Comparison of ENCODE assay signal across 1 cellular context in genomic region chr12:46219892-46220655, GRCh38.
TF ChIP-seq lines count a peak whose summit lies in the region.

No MANE protein-coding gene starts in this region.

TF ChIP-seq in K562, 482 proteins besides CTCF, POLR2A, EP300 and RAD21 (continued from another document and continues in another):
- TF ChIP-seq, protein P1, sequence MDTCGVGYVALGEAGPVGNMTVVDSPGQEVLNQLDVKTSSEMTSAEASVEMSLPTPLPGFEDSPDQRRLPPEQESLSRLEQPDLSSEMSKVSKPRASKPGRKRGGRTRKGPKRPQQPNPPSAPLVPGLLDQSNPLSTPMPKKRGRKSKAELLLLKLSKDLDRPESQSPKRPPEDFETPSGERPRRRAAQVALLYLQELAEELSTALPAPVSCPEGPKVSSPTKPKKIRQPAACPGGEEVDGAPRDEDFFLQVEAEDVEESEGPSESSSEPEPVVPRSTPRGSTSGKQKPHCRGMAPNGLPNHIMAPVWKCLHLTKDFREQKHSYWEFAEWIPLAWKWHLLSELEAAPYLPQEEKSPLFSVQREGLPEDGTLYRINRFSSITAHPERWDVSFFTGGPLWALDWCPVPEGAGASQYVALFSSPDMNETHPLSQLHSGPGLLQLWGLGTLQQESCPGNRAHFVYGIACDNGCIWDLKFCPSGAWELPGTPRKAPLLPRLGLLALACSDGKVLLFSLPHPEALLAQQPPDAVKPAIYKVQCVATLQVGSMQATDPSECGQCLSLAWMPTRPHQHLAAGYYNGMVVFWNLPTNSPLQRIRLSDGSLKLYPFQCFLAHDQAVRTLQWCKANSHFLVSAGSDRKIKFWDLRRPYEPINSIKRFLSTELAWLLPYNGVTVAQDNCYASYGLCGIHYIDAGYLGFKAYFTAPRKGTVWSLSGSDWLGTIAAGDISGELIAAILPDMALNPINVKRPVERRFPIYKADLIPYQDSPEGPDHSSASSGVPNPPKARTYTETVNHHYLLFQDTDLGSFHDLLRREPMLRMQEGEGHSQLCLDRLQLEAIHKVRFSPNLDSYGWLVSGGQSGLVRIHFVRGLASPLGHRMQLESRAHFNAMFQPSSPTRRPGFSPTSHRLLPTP (IDR thresholded peaks at IDR 0.05; ENCODE audit: borderline replicate concordance, extremely low read depth, insufficient read length), result no peak
- no peak for TF ChIP-seq NR2C2 (CRISPR knock-in tag; IDR thresholded peaks at IDR 0.05)
- TF ChIP-seq NR2C2 (tag; IDR thresholded peaks at IDR 0.05), result peak; percentile 60; the same call in 1 of the 2 replicates
- no peak for TF ChIP-seq SMAD1 (IDR thresholded peaks at IDR 0.05; ENCODE audit: low read depth, low read length, partially characterized antibody)
- no peak for TF ChIP-seq RBM14 (IDR thresholded peaks at IDR 0.05; ENCODE audit: borderline replicate concordance, insufficient read depth, low read depth, low read length)
- TF ChIP-seq KDM1A (IDR thresholded peaks at IDR 0.05), result no peak; a peak in 1 of 4 replicates
- TF ChIP-seq ARID1B (IDR thresholded peaks at IDR 0.05), result peak; percentile 94
- no peak for TF ChIP-seq MCM3 (IDR thresholded peaks at IDR 0.05)
- TF ChIP-seq RHOXF2B (CRISPR knock-in tag; conservative IDR thresholded peaks at IDR 0.05), result no peak
- TF ChIP-seq ZNF57 (CRISPR knock-in tag; IDR thresholded peaks at IDR 0.05), result no peak
- no peak for TF ChIP-seq MED1 (CRISPR knock-in tag; IDR thresholded peaks at IDR 0.05; ENCODE audit: borderline replicate concordance)
- no peak for TF ChIP-seq NFIC (IDR thresholded peaks at IDR 0.05)
- no peak for TF ChIP-seq ZNF354B (CRISPR knock-in tag; IDR thresholded peaks at IDR 0.05)
- no peak for TF ChIP-seq ZBTB5 (IDR thresholded peaks at IDR 0.05)
- no peak for TF ChIP-seq ATF2 (CRISPR knock-in tag; IDR thresholded peaks at IDR 0.05)
- no peak for TF ChIP-seq KLF10 (CRISPR knock-in tag; IDR thresholded peaks at IDR 0.05)
- TF ChIP-seq, protein P2, sequence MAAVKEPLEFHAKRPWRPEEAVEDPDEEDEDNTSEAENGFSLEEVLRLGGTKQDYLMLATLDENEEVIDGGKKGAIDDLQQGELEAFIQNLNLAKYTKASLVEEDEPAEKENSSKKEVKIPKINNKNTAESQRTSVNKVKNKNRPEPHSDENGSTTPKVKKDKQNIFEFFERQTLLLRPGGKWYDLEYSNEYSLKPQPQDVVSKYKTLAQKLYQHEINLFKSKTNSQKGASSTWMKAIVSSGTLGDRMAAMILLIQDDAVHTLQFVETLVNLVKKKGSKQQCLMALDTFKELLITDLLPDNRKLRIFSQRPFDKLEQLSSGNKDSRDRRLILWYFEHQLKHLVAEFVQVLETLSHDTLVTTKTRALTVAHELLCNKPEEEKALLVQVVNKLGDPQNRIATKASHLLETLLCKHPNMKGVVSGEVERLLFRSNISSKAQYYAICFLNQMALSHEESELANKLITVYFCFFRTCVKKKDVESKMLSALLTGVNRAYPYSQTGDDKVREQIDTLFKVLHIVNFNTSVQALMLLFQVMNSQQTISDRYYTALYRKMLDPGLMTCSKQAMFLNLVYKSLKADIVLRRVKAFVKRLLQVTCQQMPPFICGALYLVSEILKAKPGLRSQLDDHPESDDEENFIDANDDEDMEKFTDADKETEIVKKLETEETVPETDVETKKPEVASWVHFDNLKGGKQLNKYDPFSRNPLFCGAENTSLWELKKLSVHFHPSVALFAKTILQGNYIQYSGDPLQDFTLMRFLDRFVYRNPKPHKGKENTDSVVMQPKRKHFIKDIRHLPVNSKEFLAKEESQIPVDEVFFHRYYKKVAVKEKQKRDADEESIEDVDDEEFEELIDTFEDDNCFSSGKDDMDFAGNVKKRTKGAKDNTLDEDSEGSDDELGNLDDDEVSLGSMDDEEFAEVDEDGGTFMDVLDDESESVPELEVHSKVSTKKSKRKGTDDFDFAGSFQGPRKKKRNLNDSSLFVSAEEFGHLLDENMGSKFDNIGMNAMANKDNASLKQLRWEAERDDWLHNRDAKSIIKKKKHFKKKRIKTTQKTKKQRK (IDR thresholded peaks at IDR 0.05; ENCODE audit: borderline replicate concordance, low read depth, low read length), result no peak
- TF ChIP-seq L3MBTL2 (IDR thresholded peaks at IDR 0.05), result no peak; the same call in 1 of the 2 replicates
- TF ChIP-seq CSDE1 (IDR thresholded peaks at IDR 0.05), result no peak
- no peak for TF ChIP-seq PHTF2 (CRISPR knock-in tag; IDR thresholded peaks at IDR 0.05)
- TF ChIP-seq SREBF1 (IDR thresholded peaks at IDR 0.05; ENCODE audit: borderline replicate concordance, low read depth, low read length), result no peak
- no peak for TF ChIP-seq POLR2AphosphoS5 (IDR thresholded peaks at IDR 0.05; ENCODE audit: control insufficient read depth, insufficient read depth, low read depth, low read length)
- TF ChIP-seq SMAD4 (CRISPR knock-in tag; conservative IDR thresholded peaks at IDR 0.05), result 0 out of 2 replicates have a peak, but pooled peaks have one; percentile 52
- TF ChIP-seq ZNF584 (CRISPR knock-in tag; IDR thresholded peaks at IDR 0.05; ENCODE audit: low read depth), result peak; percentile 71; the same call in 1 of the 2 replicates
- TF ChIP-seq RAD51 (IDR thresholded peaks at IDR 0.05; ENCODE audit: borderline replicate concordance, low read depth), result no peak
- peak; percentile 98 for TF ChIP-seq DPF2 (IDR thresholded peaks at IDR 0.05)
- peak; percentile 100 for TF ChIP-seq JUND (IDR thresholded peaks at IDR 0.05; ENCODE audit: borderline replicate concordance, low read depth, low read length)
- peak; percentile 99 for TF ChIP-seq JUND (tag; IDR thresholded peaks at IDR 0.05; ENCODE audit: borderline replicate concordance, low read depth, low read length)
- TF ChIP-seq PHB (CRISPR knock-in tag; IDR thresholded peaks at IDR 0.05), result no peak
- TF ChIP-seq, protein P3, sequence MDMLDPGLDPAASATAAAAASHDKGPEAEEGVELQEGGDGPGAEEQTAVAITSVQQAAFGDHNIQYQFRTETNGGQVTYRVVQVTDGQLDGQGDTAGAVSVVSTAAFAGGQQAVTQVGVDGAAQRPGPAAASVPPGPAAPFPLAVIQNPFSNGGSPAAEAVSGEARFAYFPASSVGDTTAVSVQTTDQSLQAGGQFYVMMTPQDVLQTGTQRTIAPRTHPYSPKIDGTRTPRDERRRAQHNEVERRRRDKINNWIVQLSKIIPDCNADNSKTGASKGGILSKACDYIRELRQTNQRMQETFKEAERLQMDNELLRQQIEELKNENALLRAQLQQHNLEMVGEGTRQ (CRISPR knock-in tag; IDR thresholded peaks at IDR 0.05), result no peak
- TF ChIP-seq HBP1 (CRISPR knock-in tag; IDR thresholded peaks at IDR 0.05), result no peak
- TF ChIP-seq MEIS2 (IDR thresholded peaks at IDR 0.05; ENCODE audit: partially characterized antibody), result peak; percentile 80
- no peak for TF ChIP-seq ZNF134 (CRISPR knock-in tag; conservative IDR thresholded peaks at IDR 0.05)
- TF ChIP-seq, protein P4, sequence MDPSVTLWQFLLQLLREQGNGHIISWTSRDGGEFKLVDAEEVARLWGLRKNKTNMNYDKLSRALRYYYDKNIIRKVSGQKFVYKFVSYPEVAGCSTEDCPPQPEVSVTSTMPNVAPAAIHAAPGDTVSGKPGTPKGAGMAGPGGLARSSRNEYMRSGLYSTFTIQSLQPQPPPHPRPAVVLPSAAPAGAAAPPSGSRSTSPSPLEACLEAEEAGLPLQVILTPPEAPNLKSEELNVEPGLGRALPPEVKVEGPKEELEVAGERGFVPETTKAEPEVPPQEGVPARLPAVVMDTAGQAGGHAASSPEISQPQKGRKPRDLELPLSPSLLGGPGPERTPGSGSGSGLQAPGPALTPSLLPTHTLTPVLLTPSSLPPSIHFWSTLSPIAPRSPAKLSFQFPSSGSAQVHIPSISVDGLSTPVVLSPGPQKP (CRISPR knock-in tag; IDR thresholded peaks at IDR 0.05), result no peak
- TF ChIP-seq, protein P5, sequence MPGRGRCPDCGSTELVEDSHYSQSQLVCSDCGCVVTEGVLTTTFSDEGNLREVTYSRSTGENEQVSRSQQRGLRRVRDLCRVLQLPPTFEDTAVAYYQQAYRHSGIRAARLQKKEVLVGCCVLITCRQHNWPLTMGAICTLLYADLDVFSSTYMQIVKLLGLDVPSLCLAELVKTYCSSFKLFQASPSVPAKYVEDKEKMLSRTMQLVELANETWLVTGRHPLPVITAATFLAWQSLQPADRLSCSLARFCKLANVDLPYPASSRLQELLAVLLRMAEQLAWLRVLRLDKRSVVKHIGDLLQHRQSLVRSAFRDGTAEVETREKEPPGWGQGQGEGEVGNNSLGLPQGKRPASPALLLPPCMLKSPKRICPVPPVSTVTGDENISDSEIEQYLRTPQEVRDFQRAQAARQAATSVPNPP (IDR thresholded peaks at IDR 0.05; ENCODE audit: borderline replicate concordance, insufficient read depth, insufficient read length), result no peak
- TF ChIP-seq, protein P6, sequence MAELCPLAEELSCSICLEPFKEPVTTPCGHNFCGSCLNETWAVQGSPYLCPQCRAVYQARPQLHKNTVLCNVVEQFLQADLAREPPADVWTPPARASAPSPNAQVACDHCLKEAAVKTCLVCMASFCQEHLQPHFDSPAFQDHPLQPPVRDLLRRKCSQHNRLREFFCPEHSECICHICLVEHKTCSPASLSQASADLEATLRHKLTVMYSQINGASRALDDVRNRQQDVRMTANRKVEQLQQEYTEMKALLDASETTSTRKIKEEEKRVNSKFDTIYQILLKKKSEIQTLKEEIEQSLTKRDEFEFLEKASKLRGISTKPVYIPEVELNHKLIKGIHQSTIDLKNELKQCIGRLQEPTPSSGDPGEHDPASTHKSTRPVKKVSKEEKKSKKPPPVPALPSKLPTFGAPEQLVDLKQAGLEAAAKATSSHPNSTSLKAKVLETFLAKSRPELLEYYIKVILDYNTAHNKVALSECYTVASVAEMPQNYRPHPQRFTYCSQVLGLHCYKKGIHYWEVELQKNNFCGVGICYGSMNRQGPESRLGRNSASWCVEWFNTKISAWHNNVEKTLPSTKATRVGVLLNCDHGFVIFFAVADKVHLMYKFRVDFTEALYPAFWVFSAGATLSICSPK (IDR thresholded peaks at IDR 0.05; ENCODE audit: borderline replicate concordance), result no peak
- TF ChIP-seq ZNF232 (CRISPR knock-in tag; IDR thresholded peaks at IDR 0.05), result no peak
- TF ChIP-seq ZNF740 (CRISPR knock-in tag; IDR thresholded peaks at IDR 0.05), result no peak
- TF ChIP-seq ZNF740 (tag; IDR thresholded peaks at IDR 0.05), result no peak
- TF ChIP-seq CHD2 (IDR thresholded peaks at IDR 0.05; ENCODE audit: low read depth, low read length), result no peak
